3 cellular contexts compared by ENCODE assay signal in genomic region chr2:85557130-85557529, GRCh38.
"Had no signal": no experiment of that assay in that cellular context is flagged by ENCODE, and none has a peak within 500 bp of the region (broad histone marks: within the 10 kb centered on the region; RNA-seq: fewer than 3 reads in every experiment).

No MANE protein-coding gene starts in this region.

- H3K4me3 ChIP-seq: GM12878 had no signal

- ATAC-seq: GM12878 had no signal

- DNase-seq: GDM1, GF-D8 had no signal
